In the genomic region with DNA sequence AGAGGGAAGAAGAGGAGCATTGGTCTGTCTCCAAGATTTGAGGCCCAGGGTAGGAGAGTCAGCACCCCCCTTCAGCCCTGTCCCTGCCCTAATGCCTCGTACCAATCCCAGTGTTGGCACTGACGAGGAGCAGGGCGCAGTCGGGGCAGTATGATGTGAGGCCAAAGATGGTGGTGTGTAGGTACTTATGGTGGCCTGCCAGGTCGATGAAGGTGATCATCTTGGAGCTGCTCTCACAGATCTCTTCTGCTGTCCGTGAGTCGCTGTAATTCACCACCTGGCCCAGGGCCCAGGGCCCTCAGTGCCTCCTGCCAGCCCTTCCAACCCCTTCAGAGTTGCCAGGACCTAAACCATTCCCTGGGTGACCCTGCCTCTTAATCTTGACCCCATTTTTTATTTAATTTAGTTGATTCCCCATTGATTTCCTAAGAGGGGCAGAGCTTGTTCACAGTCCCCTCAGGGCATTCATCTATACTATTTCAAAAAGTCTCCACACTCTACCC, we compare ENCODE assay signal across 22 cellular contexts. TPM values are rescaled to one million over a fixed set of nuclear protein-coding genes. Genes with fewer than 3 reads are reported as not detected.
"Had no signal": no experiment of that assay in that cellular context is flagged by ENCODE, and none has a peak within 500 bp of the region (broad histone marks: within the 10 kb centered on the region; RNA-seq: fewer than 3 reads in every experiment).

No MANE protein-coding gene starts in this region.

- DNase-seq: activated CD4-positive, alpha-beta T cell treated with anti-CD3 and anti-CD28 coated beads, Interleukin-2, amount 50 U/mL, for 4 hours; activated naive CD4-positive, alpha-beta T cell; activated naive CD8-positive, alpha-beta T cell treated with anti-CD3 and anti-CD28 coated beads for 36 hours; amygdala; brain microvascular endothelial cell; central memory CD4-positive, alpha-beta T cell; cortex of kidney; gastrocnemius medialis; right cardiac atrium; small intestine; stimulated activated CD4-positive, alpha-beta T cell treated with anti-CD3 and anti-CD28 coated beads, Interleukin-15, amount 100 ng/mL, for 24 hours; stimulated activated CD4-positive, alpha-beta T cell treated with anti-CD3 and anti-CD28 coated beads, Interleukin-4, amount 100 ng/mL, for 24 hours; stimulated activated naive CD4-positive, alpha-beta T cell; thyroid gland had no signal

- H3K27ac Mint-ChIP-seq: activated naive CD8-positive, alpha-beta T cell treated with anti-CD3 and anti-CD28 coated beads for 36 hours; activated T-helper 1 cell treated with anti-CD3 and anti-CD28 coated beads, Interleukin-12 subunit alpha, Interleukin-12 subunit beta, Interleukin-2, Interleukin-4 antibody, amounts not matched to agents 30 ng/mL and 10 ng/mL and 1 ng/mL, durations not matched to agents 14 hours and 24 hours and 36 hours had no signal

- H3K9me3 ChIP-seq: gastrocnemius medialis, prostate gland, thyroid gland had no signal

- ATAC-seq: gastrocnemius medialis, right cardiac atrium had no signal

- H3K9me3 Mint-ChIP-seq: activated naive CD8-positive, alpha-beta T cell treated with anti-CD3 and anti-CD28 coated beads for 36 hours; activated T-helper 1 cell treated with anti-CD3 and anti-CD28 coated beads, Interleukin-12 subunit alpha, Interleukin-12 subunit beta, Interleukin-2, Interleukin-4 antibody, amounts not matched to agents 30 ng/mL and 10 ng/mL and 1 ng/mL, durations not matched to agents 14 hours and 24 hours and 36 hours; neural crest cell had no signal

- H3K4me3 Mint-ChIP-seq: activated naive CD8-positive, alpha-beta T cell treated with anti-CD3 and anti-CD28 coated beads for 36 hours; activated T-helper 1 cell treated with anti-CD3 and anti-CD28 coated beads, Interleukin-12 subunit alpha, Interleukin-12 subunit beta, Interleukin-2, Interleukin-4 antibody, amounts not matched to agents 30 ng/mL and 10 ng/mL and 1 ng/mL, durations not matched to agents 14 hours and 24 hours and 36 hours had no signal

- H3K27me3 Mint-ChIP-seq: activated naive CD8-positive, alpha-beta T cell treated with anti-CD3 and anti-CD28 coated beads for 36 hours had no signal

- H3K4me3 ChIP-seq: gastrocnemius medialis, lung, prostate gland, thyroid gland had no signal

- H3K27ac ChIP-seq: brain microvascular endothelial cell, gastrocnemius medialis, prostate gland, thyroid gland had no signal

- H3K27me3 ChIP-seq: brain microvascular endothelial cell, gastrocnemius medialis, thyroid gland had no signal

RNA-seq across cellular contexts. Expression of a gene that starts 20.0 kb away (rescaled TPM):
- total RNA-seq: activated CD8-positive, alpha-beta memory T cell treated with anti-CD3 and anti-CD28 coated beads for 36 hours; activated naive CD8-positive, alpha-beta T cell treated with anti-CD3 and anti-CD28 coated beads for 36 hours; activated T-helper 1 cell treated with anti-CD3 and anti-CD28 coated beads, Interleukin-12 subunit alpha, Interleukin-12 subunit beta, Interleukin-2, Interleukin-4 antibody, amounts not matched to agents 30 ng/mL and 10 ng/mL and 1 ng/mL, durations not matched to agents 14 hours and 24 hours and 36 hours; myocyte; T-helper 1 cell treated with Interleukin-12 subunit alpha and Interleukin-12 subunit beta and Interleukin-4 antibody, amounts not matched to agents 30 ng/mL and 1 ng/mL, for 36 hours had no signal
- polyA plus RNA-seq: keratinocyte had no signal
